Comparison of ENCODE assay signal across 8 cellular contexts in the genomic region with DNA sequence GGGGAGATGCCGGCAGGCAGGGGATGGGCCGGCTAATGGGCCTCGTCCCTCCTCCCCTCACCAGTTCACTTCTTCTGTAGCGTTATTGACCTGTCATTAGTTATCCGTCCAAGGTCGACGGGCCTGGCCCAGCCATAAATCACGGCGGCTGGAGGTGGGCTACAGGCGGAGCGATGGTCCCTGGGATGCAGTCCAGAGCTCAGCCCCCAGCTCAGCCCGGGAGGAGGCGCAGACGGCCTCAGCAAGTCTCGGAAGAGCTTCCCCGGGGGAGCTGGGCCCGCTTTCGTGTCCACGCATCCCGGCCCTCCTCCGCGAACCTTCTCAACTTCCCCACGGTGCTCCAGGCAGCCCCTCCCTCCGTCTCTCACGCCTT. TPM values are rescaled to one million over a fixed set of nuclear protein-coding genes. Genes with fewer than 3 reads are reported as not detected.
DNase-seq lines count a peak whose midpoint lies in the region; ATAC-seq and TF ChIP-seq lines count a peak whose summit lies in the region.

No MANE protein-coding gene starts in this region.

- ATAC-seq in activated naive CD8-positive, alpha-beta T cell treated with anti-CD3 and anti-CD28 coated beads, Interleukin-2, amount 10 ng/mL, durations not matched to agents 7 days and 5 days (ENCODE audit: low read depth), result no peak
- ATAC-seq in thoracic aorta (ENCODE audit: insufficient number of reproducible peaks, low FRiP score, low read depth), result no peak

- H3K36me3 Mint-ChIP-seq in activated naive CD4-positive, alpha-beta T cell treated with anti-CD3 and anti-CD28 coated beads, Interleukin-2, amount 50 U/mL, for 24 hours, result peaks cover 2% of the 10 kb centered on the region
- H3K36me3 Mint-ChIP-seq in activated naive CD8-positive, alpha-beta T cell treated with anti-CD3 and anti-CD28 coated beads, Interleukin-2, amount 10 ng/mL, durations not matched to agents 7 days and 5 days, result no peaks in the 10 kb centered on the region

- peaks cover 7% of the 10 kb centered on the region for H3K9me3 ChIP-seq in thoracic aorta

- H3K27ac Mint-ChIP-seq in activated naive CD4-positive, alpha-beta T cell treated with anti-CD3 and anti-CD28 coated beads, Interleukin-2, amount 50 U/mL, for 24 hours, result no peak overlapping the region
- no peak overlapping the region for H3K27ac Mint-ChIP-seq in activated naive CD8-positive, alpha-beta T cell treated with anti-CD3 and anti-CD28 coated beads, Interleukin-2, amount 10 ng/mL, durations not matched to agents 7 days and 5 days

- peak overlapping the region; percentile 47 for H3K4me3 ChIP-seq in kidney epithelial cell (ENCODE audit: low read depth, low read length)
- H3K4me3 ChIP-seq in thoracic aorta, result peak overlapping the region; percentile 75

- H3K27ac ChIP-seq in thoracic aorta, result no peak overlapping the region

- no peak for DNase-seq in activated naive CD4-positive, alpha-beta T cell treated with anti-CD3 and anti-CD28 coated beads, Interleukin-2, amount 50 U/mL, for 16 hours
- peak; percentile 43 for DNase-seq in activated naive CD8-positive, alpha-beta T cell treated with anti-CD3 and anti-CD28 coated beads, Interleukin-2, amount 10 ng/mL, durations not matched to agents 7 days and 5 days
- no peak for DNase-seq in kidney epithelial cell (ENCODE audit: low read depth)
- DNase-seq in thoracic aorta (ENCODE audit: low spot score), result no peak
- no peak for DNase-seq in DMS53 (lab: John Stamatoyannopoulos, UW)
- DNase-seq in OCI-M1 (lab: John Stamatoyannopoulos, UW), result no peak
- DNase-seq in NCI-H226, result no peak

- peaks cover 6 to 25% of the 10 kb centered on the region in 2 donors for H3K4me1 ChIP-seq in thoracic aorta (ENCODE audit: control insufficient read depth in 1 of 2, low read depth in 2 of 2)

- peaks cover 78% of the 10 kb centered on the region for H3K27me3 ChIP-seq in kidney epithelial cell (ENCODE audit: control insufficient read depth, insufficient read depth, low read length)
- peaks cover 14% of the 10 kb centered on the region for H3K27me3 ChIP-seq in thoracic aorta (replicated peaks; ENCODE audit: insufficient read depth)

- H3K36me3 ChIP-seq in kidney epithelial cell (ENCODE audit: control insufficient read depth, insufficient read depth, low read length) (no peaks in the 10 kb centered on the region), thoracic aorta (no peaks in the 10 kb centered on the region)

- peak overlapping the region; percentile 69 for H3K4me3 Mint-ChIP-seq in activated naive CD4-positive, alpha-beta T cell treated with anti-CD3 and anti-CD28 coated beads, Interleukin-2, amount 50 U/mL, for 24 hours
- peak overlapping the region; percentile 78 for H3K4me3 Mint-ChIP-seq in activated naive CD8-positive, alpha-beta T cell treated with anti-CD3 and anti-CD28 coated beads, Interleukin-2, amount 10 ng/mL, durations not matched to agents 7 days and 5 days

- TF ChIP-seq CTCF in kidney epithelial cell (IDR thresholded peaks at IDR 0.05; ENCODE audit: insufficient read depth, low read length, poor library complexity, severe bottlenecking) (no peak), thoracic aorta (IDR thresholded peaks at IDR 0.05) (no peak)

- POLR2A ChIA-PET in activated naive CD8-positive, alpha-beta T cell treated with anti-CD3 and anti-CD28 coated beads, Interleukin-2, amount 10 ng/mL, durations not matched to agents 7 days and 5 days (lab: Charles Lee), result interaction anchor here (1.4 kb wide), 1 partner anchor 11 kb away, joined by 4 read pairs; no protein-coding TSS in a partner anchor

- peaks cover 6% of the 10 kb centered on the region for H3K4me1 Mint-ChIP-seq in activated naive CD4-positive, alpha-beta T cell treated with anti-CD3 and anti-CD28 coated beads, Interleukin-2, amount 50 U/mL, for 24 hours
- H3K4me1 Mint-ChIP-seq in activated naive CD8-positive, alpha-beta T cell treated with anti-CD3 and anti-CD28 coated beads, Interleukin-2, amount 10 ng/mL, durations not matched to agents 7 days and 5 days, result peaks cover 10% of the 10 kb centered on the region

- no peaks in the 10 kb centered on the region for H3K9me3 Mint-ChIP-seq in activated naive CD4-positive, alpha-beta T cell treated with anti-CD3 and anti-CD28 coated beads, Interleukin-2, amount 50 U/mL, for 24 hours
- no peaks in the 10 kb centered on the region for H3K9me3 Mint-ChIP-seq in activated naive CD8-positive, alpha-beta T cell treated with anti-CD3 and anti-CD28 coated beads, Interleukin-2, amount 10 ng/mL, durations not matched to agents 7 days and 5 days

- peaks cover 36% of the 10 kb centered on the region for H3K27me3 Mint-ChIP-seq in activated naive CD4-positive, alpha-beta T cell treated with anti-CD3 and anti-CD28 coated beads, Interleukin-2, amount 50 U/mL, for 24 hours
- peaks cover 51% of the 10 kb centered on the region for H3K27me3 Mint-ChIP-seq in activated naive CD8-positive, alpha-beta T cell treated with anti-CD3 and anti-CD28 coated beads, Interleukin-2, amount 10 ng/mL, durations not matched to agents 7 days and 5 days

RNA-seq across cellular contexts. Expression of a gene that starts 18.6 kb away (rescaled TPM):
- total RNA-seq in activated naive CD8-positive, alpha-beta T cell treated with anti-CD3 and anti-CD28 coated beads, Interleukin-2, amount 10 ng/mL, durations not matched to agents 7 days and 5 days, result 10 to 100 TPM; 34.9 to 37.7 TPM
- total RNA-seq in kidney epithelial cell, result 24.0 and 32.2 TPM in 2 replicates
- 10 to 100 TPM; 22.3 to 37.0 TPM for total RNA-seq in thoracic aorta

RNA-seq across cellular contexts. Expression of a gene that starts 18.7 kb away (rescaled TPM):
- total RNA-seq in activated naive CD8-positive, alpha-beta T cell treated with anti-CD3 and anti-CD28 coated beads, Interleukin-2, amount 10 ng/mL, durations not matched to agents 7 days and 5 days, result 1 to 10 TPM; 4.0 to 5.5 TPM
- 29.6 and 51.4 TPM in 2 replicates for total RNA-seq in kidney epithelial cell
- total RNA-seq in thoracic aorta, result 10 to 100 TPM; 12.6 to 22.9 TPM
